ENCODE assay signal across 1 cellular context in the genomic region with DNA sequence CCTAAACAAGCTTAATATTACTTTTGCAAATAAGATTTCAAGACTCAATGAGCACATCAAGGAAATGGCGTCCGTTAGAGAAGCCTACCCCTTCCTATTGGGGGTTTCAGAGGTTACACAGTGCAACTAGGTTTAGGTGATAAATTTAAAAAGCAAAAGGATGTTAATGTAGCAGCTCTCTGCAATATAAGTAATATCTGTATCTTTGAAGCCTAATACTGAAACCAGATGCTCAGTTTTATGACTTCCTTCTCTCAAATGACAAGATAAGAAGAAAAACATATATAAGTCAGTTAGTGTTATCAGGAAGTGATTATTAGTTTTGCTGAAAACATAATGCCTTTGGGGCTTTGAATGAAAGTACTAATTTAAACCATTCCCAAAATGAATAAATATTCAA.
TF ChIP-seq lines count a peak whose summit lies in the region.

No MANE protein-coding gene starts in this region.

TF ChIP-seq in A549, 52 proteins besides CTCF, POLR2A, EP300 and RAD21:
- TF ChIP-seq REST (IDR thresholded peaks at IDR 0.05) (no peak), MAFK (IDR thresholded peaks at IDR 0.05; ENCODE audit: partially characterized antibody) (no peak), NR3C1 (IDR thresholded peaks at IDR 0.05) (no peak), ZC3H11A (IDR thresholded peaks at IDR 0.05) (no peak), MYC (IDR thresholded peaks at IDR 0.05; ENCODE audit: borderline replicate concordance, low read length) (no peak), FOSB (CRISPR knock-in tag; IDR thresholded peaks at IDR 0.05) (no peak), TP53 (CRISPR knock-in tag; IDR thresholded peaks at IDR 0.05) (no peak), EHF (CRISPR knock-in tag; IDR thresholded peaks at IDR 0.05) (no peak), HOXB5 (CRISPR knock-in tag; IDR thresholded peaks at IDR 0.05) (no peak), BHLHE40 (IDR thresholded peaks at IDR 0.05; ENCODE audit: low read depth, low read length) (no peak), TFCP2L1 (CRISPR knock-in tag; IDR thresholded peaks at IDR 0.05) (no peak), ZFP36 (IDR thresholded peaks at IDR 0.05; ENCODE audit: borderline replicate concordance, partially characterized antibody) (no peak)
- TF ChIP-seq, protein P1, sequence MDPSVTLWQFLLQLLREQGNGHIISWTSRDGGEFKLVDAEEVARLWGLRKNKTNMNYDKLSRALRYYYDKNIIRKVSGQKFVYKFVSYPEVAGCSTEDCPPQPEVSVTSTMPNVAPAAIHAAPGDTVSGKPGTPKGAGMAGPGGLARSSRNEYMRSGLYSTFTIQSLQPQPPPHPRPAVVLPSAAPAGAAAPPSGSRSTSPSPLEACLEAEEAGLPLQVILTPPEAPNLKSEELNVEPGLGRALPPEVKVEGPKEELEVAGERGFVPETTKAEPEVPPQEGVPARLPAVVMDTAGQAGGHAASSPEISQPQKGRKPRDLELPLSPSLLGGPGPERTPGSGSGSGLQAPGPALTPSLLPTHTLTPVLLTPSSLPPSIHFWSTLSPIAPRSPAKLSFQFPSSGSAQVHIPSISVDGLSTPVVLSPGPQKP (IDR thresholded peaks at IDR 0.05; ENCODE audit: low read depth, low read length), result no peak
